8 cellular contexts compared by ENCODE assay signal in the genomic region with DNA sequence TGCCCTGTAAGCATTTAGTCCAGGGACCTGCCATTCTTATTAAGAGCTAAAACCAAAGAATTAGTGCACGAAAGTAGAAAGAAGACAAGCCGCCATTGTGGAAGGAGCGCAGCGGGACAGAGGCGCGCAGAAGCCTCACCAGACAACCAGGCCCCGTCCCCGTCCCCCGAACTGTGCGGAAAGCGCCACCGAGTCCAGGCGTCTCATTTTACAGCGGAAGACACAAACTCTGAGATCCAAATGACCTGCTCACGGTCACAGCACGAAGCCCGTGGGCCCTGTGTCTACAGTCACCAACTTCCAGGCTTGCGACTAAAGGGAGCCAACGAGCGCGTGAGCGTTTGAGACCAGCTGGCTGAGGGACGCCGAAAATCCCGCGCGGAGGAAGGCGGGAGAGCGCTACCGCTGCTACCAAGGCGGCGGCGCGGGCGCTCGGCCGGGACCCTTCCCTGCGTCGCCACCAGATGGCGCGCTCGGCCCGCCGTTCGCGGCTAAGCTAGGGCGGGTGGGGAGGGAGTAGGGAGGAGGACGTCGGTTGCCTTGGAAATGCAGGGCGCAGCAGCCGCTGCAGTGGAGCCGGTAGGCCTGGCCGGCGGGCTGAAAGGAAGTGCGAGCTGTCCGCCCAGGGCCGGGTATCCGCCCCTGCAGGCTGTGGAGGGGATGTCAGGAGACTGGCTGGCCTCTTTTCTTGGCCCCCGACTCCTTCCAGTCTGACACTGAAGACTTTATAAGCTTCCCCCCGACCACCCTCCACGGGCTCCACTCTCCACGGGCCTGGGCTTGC. TPM values are rescaled to one million over a fixed set of nuclear protein-coding genes. Genes with fewer than 3 reads are reported as not detected.
DNase-seq lines count a peak whose midpoint lies in the region; ATAC-seq and TF ChIP-seq lines count a peak whose summit lies in the region.

No MANE protein-coding gene starts in this region.

- peaks cover 11% of the 10 kb centered on the region for H3K4me1 Mint-ChIP-seq in activated naive CD8-positive, alpha-beta T cell treated with anti-CD3 and anti-CD28 coated beads for 36 hours

- H3K79me2 ChIP-seq in parathyroid adenoma: no peaks in the 10 kb centered on the region

- peak overlapping the region; percentile 73 for H3K4me2 ChIP-seq in parathyroid adenoma (ENCODE audit: low read length)

- H3K9me3 Mint-ChIP-seq in activated naive CD8-positive, alpha-beta T cell treated with anti-CD3 and anti-CD28 coated beads for 36 hours: peaks cover 3% of the 10 kb centered on the region

- DNase-seq in NCI-H1092 treated with DMSO at 0.1 percent for 48 hours (lab: John Stamatoyannopoulos, UW) (peak; percentile 95), cardiac muscle cell (ENCODE audit: low read depth in 1 of 2, low spot score in 1 of 2) (peak; percentile 90 to 97), transverse colon (peak; percentile 93)
- DNase-seq in activated naive CD8-positive, alpha-beta T cell treated with anti-CD3 and anti-CD28 coated beads for 36 hours: peak; percentile 94

- no peak for TF ChIP-seq EP300 in transverse colon (IDR thresholded peaks at IDR 0.05; ENCODE audit: low read depth)

- H3K4me1 ChIP-seq in cardiac muscle cell (ENCODE audit: low read depth) (peaks cover 7% of the 10 kb centered on the region), parathyroid adenoma (peaks cover 3% of the 10 kb centered on the region), transverse colon (peaks cover 0 to 12% (median 8%) of the 10 kb centered on the region in 4 donors)

- peak; percentile 40 for TF ChIP-seq POLR2A in transverse colon (IDR thresholded peaks at IDR 0.05)

- TF ChIP-seq CTCF in GM12872 (IDR thresholded peaks at IDR 0.05; ENCODE audit: insufficient read depth, low read depth, low read length) (peak; percentile 76; the same call in 2 of the 3 replicates), cardiac muscle cell (IDR thresholded peaks at IDR 0.05; ENCODE audit: low read depth, low read length) (peak; percentile 59), parathyroid adenoma (IDR thresholded peaks at IDR 0.05) (peak; percentile 57), transverse colon (IDR thresholded peaks at IDR 0.05) (peak; percentile 72 to 98 (median 94))

- in situ Hi-C loops in transverse colon (cut with MboI; ENCODE audit: low pct_ligation_motif_present in 1 of 4, low pct_unique_long_range_greater_than_20kb in 1 of 4, low sequenced_read_pairs in 3 of 4): loop anchor here (10.0 to 25.0 kb wide), 3 partner anchors 183 to 360 kb away; no protein-coding TSS in a partner anchor

- peak overlapping the region; percentile 92 for H3K27ac Mint-ChIP-seq in activated naive CD8-positive, alpha-beta T cell treated with anti-CD3 and anti-CD28 coated beads for 36 hours

- no peaks in the 10 kb centered on the region for H3K36me3 ChIP-seq in cardiac muscle cell
- H3K36me3 ChIP-seq in parathyroid adenoma (ENCODE audit: control insufficient read depth, insufficient read depth, low read length): no peaks in the 10 kb centered on the region
- no peaks in the 10 kb centered on the region for H3K36me3 ChIP-seq in transverse colon

- peaks cover 3% of the 10 kb centered on the region for H3K27me3 Mint-ChIP-seq in activated naive CD8-positive, alpha-beta T cell treated with anti-CD3 and anti-CD28 coated beads for 36 hours

- peak overlapping the region; percentile 26 for H3K4me3 ChIP-seq in cardiac muscle cell
- peak overlapping the region; percentile 68 for H3K4me3 ChIP-seq in parathyroid adenoma (ENCODE audit: low read depth, low read length)
- H3K4me3 ChIP-seq in transverse colon: peak overlapping the region; percentile 23 to 72 (median 44)

- ATAC-seq in HG02642 (IDR thresholded peaks at IDR 0.05; ENCODE audit: poor library complexity, unreplicated experiment) (peak; percentile 99), SK-N-SH treated with all-trans-retinoic acid at 6 μM for 48 hours (peak; percentile 99)

- peaks cover 3% of the 10 kb centered on the region for H3K36me3 Mint-ChIP-seq in activated naive CD8-positive, alpha-beta T cell treated with anti-CD3 and anti-CD28 coated beads for 36 hours

- WGBS in transverse colon (ENCODE audit: low coverage in 1 of 2), 2 donors: 3% methylated on average over 12 to 46 of the region's 62 CpGs

- H3K4me3 Mint-ChIP-seq in activated naive CD8-positive, alpha-beta T cell treated with anti-CD3 and anti-CD28 coated beads for 36 hours: peak overlapping the region; percentile 88

- H3K27me3 ChIP-seq in cardiac muscle cell: no peaks in the 10 kb centered on the region
- H3K27me3 ChIP-seq in parathyroid adenoma (ENCODE audit: control insufficient read depth, insufficient read depth, low read length): no peaks in the 10 kb centered on the region
- H3K27me3 ChIP-seq in transverse colon: no peaks in the 10 kb centered on the region

- H3K27ac ChIP-seq in cardiac muscle cell (peak overlapping the region; percentile 44), parathyroid adenoma (peak overlapping the region; percentile 63), transverse colon (peak overlapping the region; percentile 81 to 91 (median 88))

- no peak overlapping the region for H3K9ac ChIP-seq in parathyroid adenoma

- H2AFZ ChIP-seq in parathyroid adenoma: peak overlapping the region; percentile 99

- H3K9me3 ChIP-seq in cardiac muscle cell (ENCODE audit: low read depth) (no peaks in the 10 kb centered on the region), parathyroid adenoma (ENCODE audit: control insufficient read depth, low read length) (no peaks in the 10 kb centered on the region), transverse colon (no peaks in the 10 kb centered on the region)

- intact Hi-C loops in transverse colon (cut with DNase I; ENCODE audit: low total_unique reads): loop anchor here (10.0 kb wide), 1 partner anchor 360 kb away; no protein-coding TSS in a partner anchor

TF ChIP-seq in SK-N-SH treated with all-trans-retinoic acid at 6 μM for 48 hours, 23 proteins besides CTCF, POLR2A, EP300 and RAD21:
- TF ChIP-seq GLIS3 (CRISPR knock-in tag; IDR thresholded peaks at IDR 0.05): no peak
- 0 out of 2 replicates have a peak, but pooled peaks have one; percentile 25 for TF ChIP-seq ZFP3 (CRISPR knock-in tag; IDR thresholded peaks at IDR 0.05)

RNA-seq across cellular contexts. Expression of gene CCDC83, which starts 0.4 kb away (rescaled TPM):
- total RNA-seq in activated naive CD8-positive, alpha-beta T cell treated with anti-CD3 and anti-CD28 coated beads for 36 hours: not detected
- total RNA-seq in cardiac muscle cell (not detected in 2 replicates), transverse colon (not detected)
- polyA plus RNA-seq in cardiac muscle cell: not detected in 2 replicates

RNA-seq across cellular contexts. Expression of gene SYTL2, which starts 43.8 kb away (rescaled TPM):
- 1 to 10 TPM; 5.8 to 7.6 TPM for total RNA-seq in activated naive CD8-positive, alpha-beta T cell treated with anti-CD3 and anti-CD28 coated beads for 36 hours
- total RNA-seq in cardiac muscle cell (2.5 and 4.1 TPM in 2 replicates), transverse colon (1,000 to 10,000 TPM in 1 of 4 donors, 100 to 1,000 TPM in 3; 140 to 1,280 (median 344) TPM)
- 1.2 and 1.7 TPM in 2 replicates for polyA plus RNA-seq in cardiac muscle cell

Comparison
In these comparisons a context has a peak if more than half of its experiments do, and no peak if none do; other contexts are left out.
1. Peak in every context shown above with its lines: DNase-seq, ATAC-seq, H3K4me3 ChIP-seq and H3K27ac ChIP-seq.
2. RNA of gene SYTL2, which starts 43.8 kb away (total RNA-seq): 140 to 1,280 TPM in transverse colon; 5.8 to 7.6 TPM in activated naive CD8-positive, alpha-beta T cell treated with anti-CD3 and anti-CD28 coated beads for 36 hours and 2.5 to 4.1 TPM in cardiac muscle cell; every median in the first group is over 10 times any median in the second.